Comparison of ENCODE assay signal across 8 cellular contexts in genomic region chr16:35391328-35391727, GRCh38.
DNase-seq lines count a peak whose midpoint lies in the region; ATAC-seq and TF ChIP-seq lines count a peak whose summit lies in the region.

No MANE protein-coding gene starts in this region.

- H3K4me1 ChIP-seq in DND-41 (ENCODE audit: insufficient read depth, low read length) (no peaks in the 10 kb centered on the region), thyroid gland (no peaks in the 10 kb centered on the region)

- no peaks in the 10 kb centered on the region for H3K27me3 ChIP-seq in DND-41 (ENCODE audit: insufficient read depth, low read length, poor library complexity)
- H3K27me3 ChIP-seq in thyroid gland = no peaks in the 10 kb centered on the region

- DNase-seq in DND-41 (peak; percentile 35), HT-29 (ENCODE audit: low spot score) (peak; percentile 74), SHP77 treated with DMSO at 0.1 percent for 48 hours (lab: John Stamatoyannopoulos, UW) (peak; percentile 86), globus pallidus (ENCODE audit: low spot score) (peak; percentile 44), thyroid gland (no peak), HPDE6-E6E7 (ENCODE audit: extremely low spot score) (no peak)
- peak; percentile 28 for DNase-seq in stimulated activated naive CD8-positive, alpha-beta T cell treated with anti-CD3 and anti-CD28 coated beads, Interleukin-15, Interleukin-2, amounts not matched to agents 100 U/mL and 50 U/mL, for 24 hours
- no peak for DNase-seq in stimulated activated effector memory CD8-positive, alpha-beta T cell treated with anti-CD3 and anti-CD28 coated beads, Interleukin-12 subunit alpha, Interleukin-12 subunit beta, amount 100 ng/mL, for 72 hours (ENCODE audit: low spot score in 2 of 2)

- TF ChIP-seq CTCF in DND-41 (IDR thresholded peaks at IDR 0.05; ENCODE audit: borderline replicate concordance, extremely low read depth, low read length, poor library complexity, severe bottlenecking) = peak; percentile 70
- TF ChIP-seq CTCF in thyroid gland (IDR thresholded peaks at IDR 0.05) = no peak

- H3K79me2 ChIP-seq in DND-41 (ENCODE audit: insufficient read depth, low read length) = no peaks in the 10 kb centered on the region

- H3K4me3 Mint-ChIP-seq in stimulated activated effector memory CD8-positive, alpha-beta T cell treated with anti-CD3 and anti-CD28 coated beads, Interleukin-12 subunit alpha, Interleukin-12 subunit beta, amount 100 ng/mL, for 72 hours = no peak overlapping the region

- no peaks in the 10 kb centered on the region for H3K4me1 Mint-ChIP-seq in stimulated activated effector memory CD8-positive, alpha-beta T cell treated with anti-CD3 and anti-CD28 coated beads, Interleukin-12 subunit alpha, Interleukin-12 subunit beta, amount 100 ng/mL, for 72 hours

- H3K4me3 ChIP-seq in DND-41 (ENCODE audit: low read depth in 1 of 2, low read length in 2 of 2) (no peak overlapping the region), thyroid gland (replicated peaks in 1 of 3) (no peak overlapping the region)

- H3K36me3 ChIP-seq in DND-41 (ENCODE audit: insufficient read depth, low read length) (no peaks in the 10 kb centered on the region), thyroid gland (no peaks in the 10 kb centered on the region)

- H3K9me3 Mint-ChIP-seq in stimulated activated effector memory CD8-positive, alpha-beta T cell treated with anti-CD3 and anti-CD28 coated beads, Interleukin-12 subunit alpha, Interleukin-12 subunit beta, amount 100 ng/mL, for 72 hours = peaks cover 12% of the 10 kb centered on the region

- H3K9me3 ChIP-seq in DND-41 (ENCODE audit: insufficient read depth, low read length, severe bottlenecking) (peaks cover 6% of the 10 kb centered on the region), thyroid gland (no peaks in the 10 kb centered on the region)

- no peaks in the 10 kb centered on the region for H4K20me1 ChIP-seq in DND-41 (ENCODE audit: insufficient read depth, low read length)

- no peak overlapping the region for H2AFZ ChIP-seq in DND-41 (ENCODE audit: low read depth, low read length)

- H3K27ac Mint-ChIP-seq in stimulated activated effector memory CD8-positive, alpha-beta T cell treated with anti-CD3 and anti-CD28 coated beads, Interleukin-12 subunit alpha, Interleukin-12 subunit beta, amount 100 ng/mL, for 72 hours = no peak overlapping the region

- H3K27ac ChIP-seq in DND-41 (ENCODE audit: low read length) (no peak overlapping the region), thyroid gland (no peak overlapping the region)

- ATAC-seq in DND-41 (ENCODE audit: insufficient read depth, low read depth) = 0 out of 3 replicates have a peak, but pooled peaks have one; percentile 44
- no peak for ATAC-seq in stimulated activated naive CD8-positive, alpha-beta T cell treated with anti-CD3 and anti-CD28 coated beads, Interleukin-15, Interleukin-2, amounts not matched to agents 100 U/mL and 50 U/mL, for 24 hours
- ATAC-seq in stimulated activated effector memory CD8-positive, alpha-beta T cell treated with anti-CD3 and anti-CD28 coated beads, Interleukin-12 subunit alpha, Interleukin-12 subunit beta, amount 100 ng/mL, for 72 hours = no peak

- 38 to 42% methylated on average over 10 of the region's 10 CpGs for WGBS in thyroid gland, 2 donors

- H3K36me3 Mint-ChIP-seq in stimulated activated effector memory CD8-positive, alpha-beta T cell treated with anti-CD3 and anti-CD28 coated beads, Interleukin-12 subunit alpha, Interleukin-12 subunit beta, amount 100 ng/mL, for 72 hours = no peaks in the 10 kb centered on the region

- H3K4me2 ChIP-seq in DND-41 (ENCODE audit: insufficient read depth, low read length) = no peak overlapping the region

- no peak for TF ChIP-seq POLR2A in thyroid gland (IDR thresholded peaks at IDR 0.05)

- H3K9ac ChIP-seq in DND-41 (ENCODE audit: low read depth, low read length) = no peak overlapping the region

- intact Hi-C loops in thyroid gland (cut with DNase I) = no loop called here

Comparison
In these comparisons a context has a peak if more than half of its experiments do, and no peak if none do; other contexts are left out.
1. DNase-seq: peak in DND-41 (single experiment), HT-29 (single experiment), SHP77 treated with DMSO at 0.1 percent for 48 hours (single experiment), globus pallidus (single experiment) and stimulated activated naive CD8-positive, alpha-beta T cell treated with anti-CD3 and anti-CD28 coated beads, Interleukin-15, Interleukin-2, amounts not matched to agents 100 U/mL and 50 U/mL, for 24 hours (single experiment); none in stimulated activated effector memory CD8-positive, alpha-beta T cell treated with anti-CD3 and anti-CD28 coated beads, Interleukin-12 subunit alpha, Interleukin-12 subunit beta, amount 100 ng/mL, for 72 hours (0 of 2), thyroid gland (0 of 2) and HPDE6-E6E7 (single experiment).